In the genomic region with DNA sequence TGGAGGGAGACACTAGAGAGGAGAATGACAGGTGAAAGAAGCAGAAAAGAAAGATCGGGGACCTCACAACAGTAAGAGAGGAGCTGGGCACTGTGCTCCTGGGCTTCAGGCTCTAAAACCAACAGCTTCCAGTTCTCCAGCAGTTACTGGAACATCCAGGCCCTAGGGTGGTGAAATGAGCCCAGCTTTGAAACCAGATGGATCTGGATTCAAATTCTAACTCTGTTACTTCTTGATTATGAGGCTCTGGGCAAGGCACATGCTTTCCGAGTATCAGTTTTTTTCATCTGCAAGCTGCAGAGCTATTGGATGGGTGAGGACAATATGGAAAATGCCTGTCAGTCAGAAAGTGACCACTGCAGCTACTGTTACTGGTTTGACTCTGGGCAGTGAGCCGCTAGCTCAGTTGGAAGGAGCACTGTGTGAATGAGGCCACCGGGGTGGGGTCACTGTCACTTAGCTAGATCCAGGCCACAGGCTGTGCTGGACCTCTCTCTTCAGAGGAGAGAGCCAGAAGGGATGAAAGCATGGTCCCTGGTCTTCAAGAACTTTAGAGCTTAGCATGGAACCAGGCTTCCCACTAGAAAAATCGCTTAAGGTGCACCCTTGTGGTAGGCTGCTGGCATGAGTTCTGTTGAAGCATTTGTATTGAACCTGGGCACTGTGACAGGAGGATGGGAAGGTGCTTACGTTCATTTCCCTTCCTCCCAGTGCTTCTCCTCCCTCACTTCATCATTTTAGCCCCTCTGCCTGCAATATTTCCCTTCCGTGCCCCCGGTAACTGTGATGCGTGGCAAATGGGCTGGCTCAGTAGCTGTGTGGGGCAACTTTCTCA, we compare ENCODE assay signal across 8 cellular contexts. TPM values are rescaled to one million over a fixed set of nuclear protein-coding genes. Genes with fewer than 3 reads are reported as not detected.
DNase-seq lines count a peak whose midpoint lies in the region; ATAC-seq and TF ChIP-seq lines count a peak whose summit lies in the region.

No MANE protein-coding gene starts in this region.

- peaks cover 56% of the 10 kb centered on the region for H3K4me1 Mint-ChIP-seq in CD4-positive, alpha-beta T cell (ENCODE audit: low read depth)
- H3K4me1 Mint-ChIP-seq in HFFc6 (ENCODE audit: low read depth) = peaks cover 77% of the 10 kb centered on the region
- H3K4me1 Mint-ChIP-seq in memory B cell = peaks cover 70% of the 10 kb centered on the region

- no peaks in the 10 kb centered on the region for H3K9me3 Mint-ChIP-seq in CD4-positive, alpha-beta T cell
- no peaks in the 10 kb centered on the region for H3K9me3 Mint-ChIP-seq in HFFc6
- H3K9me3 Mint-ChIP-seq in memory B cell = no peaks in the 10 kb centered on the region

- no peak overlapping the region for H3K27ac ChIP-seq in CD4-positive, alpha-beta T cell (ENCODE audit: low read depth, low read length)

- intact Hi-C loops in CD4-positive, alpha-beta T cell (cut with DNase I, micrococcal nuclease) = no loop called here

- H3K27ac Mint-ChIP-seq in CD4-positive, alpha-beta T cell = peak overlapping the region; percentile 41
- H3K27ac Mint-ChIP-seq in HFFc6 = peak overlapping the region; percentile 98
- H3K27ac Mint-ChIP-seq in memory B cell = peak overlapping the region; percentile 97

- no peak for DNase-seq in CD4-positive, alpha-beta T cell
- DNase-seq in HFFc6 (no peak), astrocyte of the cerebellum (ENCODE audit: low read depth) (peak; percentile 32), memory B cell (ENCODE audit: low spot score in 2 of 2) (no peak), AG20443 (ENCODE audit: low spot score) (no peak), iPS-NIHi11 (ENCODE audit: low spot score) (no peak), NCI-H2029 (lab: John Stamatoyannopoulos, UW) (no peak), SW 1271 (lab: John Stamatoyannopoulos, UW) (no peak)

- H3K36me3 Mint-ChIP-seq in CD4-positive, alpha-beta T cell (ENCODE audit: low read depth) = peaks cover 41% of the 10 kb centered on the region
- H3K36me3 Mint-ChIP-seq in HFFc6 (ENCODE audit: low read depth) = peaks cover 32% of the 10 kb centered on the region
- H3K36me3 Mint-ChIP-seq in memory B cell = peaks cover 14% of the 10 kb centered on the region

- no peaks in the 10 kb centered on the region for H3K9me3 ChIP-seq in CD4-positive, alpha-beta T cell (ENCODE audit: control insufficient read depth, low read length)

- in situ Hi-C loops in astrocyte of the cerebellum (cut with HindIII; ENCODE audit: low sequenced_read_pairs) = no loop called here

- H3K4me3 ChIP-seq in astrocyte of the cerebellum (ENCODE audit: low read depth, low read length) = no peak overlapping the region

- CTCF ChIA-PET in CD4-positive, alpha-beta T cell (lab: Charles Lee) = interaction anchor here (0.7 to 8.4 kb wide), 7 partner anchors 9 to 106 kb away, joined by 3 to 49 read pairs (median 3); no protein-coding TSS in a partner anchor

- peak; percentile 42 for ATAC-seq in CD4-positive, alpha-beta T cell (ENCODE audit: poor library complexity)
- ATAC-seq in memory B cell (ENCODE audit: low read depth) = no peak

- no peaks in the 10 kb centered on the region for H3K27me3 ChIP-seq in CD4-positive, alpha-beta T cell (ENCODE audit: control insufficient read depth, insufficient read depth, low read length)

- peak overlapping the region; percentile 23 for H3K4me3 Mint-ChIP-seq in CD4-positive, alpha-beta T cell
- H3K4me3 Mint-ChIP-seq in HFFc6 (peak overlapping the region; percentile 83), memory B cell (peak overlapping the region; percentile 86)

- no peaks in the 10 kb centered on the region for H3K27me3 Mint-ChIP-seq in CD4-positive, alpha-beta T cell
- H3K27me3 Mint-ChIP-seq in HFFc6 (ENCODE audit: insufficient read depth) = peaks cover 8% of the 10 kb centered on the region
- no peaks in the 10 kb centered on the region for H3K27me3 Mint-ChIP-seq in memory B cell

- POLR2A ChIA-PET in CD4-positive, alpha-beta T cell (lab: Charles Lee) = interaction anchor here (0.6 to 3.7 kb wide), 8 partner anchors 11 to 468 kb away, joined by 3 to 53 read pairs (median 8); a partner anchor contains a TSS

- peak; percentile 44 for TF ChIP-seq CTCF in CD4-positive, alpha-beta T cell (IDR thresholded peaks at IDR 0.05)
- TF ChIP-seq CTCF in HFFc6 (IDR thresholded peaks at IDR 0.05) (no peak), astrocyte of the cerebellum (IDR thresholded peaks at IDR 0.05; ENCODE audit: low read depth, low read length, missing control alignments) (peak; percentile 14)

RNA-seq across cellular contexts. Expression of a gene that starts 12.2 kb away (rescaled TPM):
- 100 to 1,000 TPM in 1 of 2 experiments, 10 to 100 TPM in 1; 97.6 to 110 TPM for total RNA-seq in CD4-positive, alpha-beta T cell
- 10 to 100 TPM; 30.9 to 36.7 (median 32.6) TPM for total RNA-seq in HFFc6 (2021; fragmentation: NEBNext Ultra II Directional; extraction: Animal tissue kit (Norgen Biotek cat#: 25700))

Comparison
In these comparisons a context has a peak if more than half of its experiments do, and no peak if none do; other contexts are left out.
1. H3K27ac Mint-ChIP-seq: peak in every context shown above with its lines; median percentile 98 in HFFc6; 97 in memory B cell; 41 in CD4-positive, alpha-beta T cell.
2. H3K4me3 Mint-ChIP-seq: peak in every context shown above with its lines; median percentile 86 in memory B cell; 83 in HFFc6; 23 in CD4-positive, alpha-beta T cell.